4 cellular contexts compared by ENCODE assay signal in the genomic region with DNA sequence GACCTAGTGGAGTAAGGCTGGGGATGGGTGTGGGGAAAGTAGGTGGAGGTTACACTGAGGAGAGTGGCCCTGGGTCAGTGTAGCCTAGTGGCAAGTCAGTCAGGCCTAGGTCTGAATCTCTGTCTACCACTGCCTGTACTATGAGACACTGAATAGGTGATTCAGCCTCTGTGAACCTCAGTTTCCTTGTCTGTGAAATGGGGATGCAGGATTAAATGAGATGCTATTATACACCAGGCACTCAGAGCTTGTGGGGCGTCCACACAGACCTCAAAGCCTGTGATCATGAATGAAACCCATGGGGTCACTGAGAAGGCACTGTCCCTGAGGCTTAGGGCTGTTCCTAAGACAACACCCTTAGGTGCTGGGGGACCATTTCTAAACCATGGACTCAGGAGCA. TPM values are rescaled to one million over a fixed set of nuclear protein-coding genes. Genes with fewer than 3 reads are reported as not detected.
"Had no signal": no experiment of that assay in that cellular context is flagged by ENCODE, and none has a peak within 500 bp of the region (broad histone marks: within the 10 kb centered on the region; RNA-seq: fewer than 3 reads in every experiment).

No MANE protein-coding gene starts in this region.

RNA-seq across cellular contexts. Expression of gene CD8B2, which starts 11.4 kb away (rescaled TPM):
- total RNA-seq: LHCN-M2, M059J, MCF 10A, NCI-H460 had no signal

RNA-seq across cellular contexts. Expression of gene RGPD3, which starts 30.3 kb away (rescaled TPM):
- total RNA-seq: MCF 10A had no signal
